In the genomic region with DNA sequence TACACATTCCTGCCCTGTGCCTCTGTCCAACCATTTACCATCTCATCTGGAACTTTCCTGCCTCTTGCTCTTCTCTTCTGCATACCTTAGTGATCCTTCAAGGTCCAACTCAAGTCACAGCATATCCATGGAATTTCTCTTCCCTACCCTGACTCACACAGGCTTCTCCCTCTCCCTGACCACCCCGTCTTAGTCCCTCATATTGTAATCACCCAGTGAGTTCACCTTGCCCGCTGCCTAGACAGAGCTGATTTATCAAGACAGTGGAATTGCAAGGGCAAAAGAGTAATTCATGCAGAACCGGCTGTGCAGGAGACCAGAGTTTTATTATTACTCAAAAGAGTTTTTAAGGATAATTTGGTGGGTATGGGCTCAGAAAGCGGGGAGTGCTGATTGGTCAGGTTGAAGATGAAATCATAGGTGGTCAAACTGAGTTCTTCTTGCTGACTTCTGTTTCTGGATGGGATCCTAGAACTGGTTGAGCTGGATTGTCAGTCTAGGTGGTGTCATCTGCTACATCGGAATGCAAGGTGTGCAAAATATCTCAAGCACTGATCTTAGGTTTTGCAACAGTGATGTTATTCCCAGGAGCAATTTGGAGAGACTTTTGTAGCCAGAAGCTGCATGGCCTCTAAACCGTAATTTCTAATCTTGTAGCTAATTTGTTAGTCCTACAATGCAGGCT, we compare ENCODE assay signal across 16 cellular contexts.
DNase-seq lines count a peak whose midpoint lies in the region; ATAC-seq and TF ChIP-seq lines count a peak whose summit lies in the region.
"Had no signal": no experiment of that assay in that cellular context is flagged by ENCODE, and none has a peak within 500 bp of the region (broad histone marks: within the 10 kb centered on the region; RNA-seq: fewer than 3 reads in every experiment).

No MANE protein-coding gene starts in this region.

- H3K27me3 Mint-ChIP-seq in Caco-2 (ENCODE audit: insufficient read depth, unreplicated experiment) (peaks cover 1% of the 10 kb centered on the region), mesothelial cell of epicardium (ENCODE audit: low read depth) (peaks cover 3% of the 10 kb centered on the region), WTC11 (ENCODE audit: low read depth) (no peaks in the 10 kb centered on the region)
- H3K27me3 Mint-ChIP-seq in activated CD8-positive, alpha-beta memory T cell treated with anti-CD3 and anti-CD28 coated beads, Interleukin-2, amount 10 ng/mL, durations not matched to agents 7 days and 5 days, result peaks cover 55% of the 10 kb centered on the region

- BruUV-seq in Caco-2 (replicated peaks; lab: Mats Ljungman, UMichigan) (no TSS peak), PC-3 (replicated peaks; lab: Mats Ljungman, UMichigan) (no TSS peak)

- H3K4me3 ChIP-seq in Caco-2 (ENCODE audit: low read depth, low read length), result no peak overlapping the region
- no peak overlapping the region for H3K4me3 ChIP-seq in PC-3 (ENCODE audit: low read length)
- no peak overlapping the region for H3K4me3 ChIP-seq in hepatocyte
- H3K4me3 ChIP-seq: A549, K562 had no signal

- CTCF ChIA-PET in Caco-2 (lab: Charles Lee) (no interaction called here), PC-3 (lab: Charles Lee) (no interaction called here), WTC11 (lab: Charles Lee) (interaction anchor here (1.9 to 2.0 kb wide), 2 partner anchors 42 to 50 kb away, joined by 5 to 8 read pairs; no protein-coding TSS in a partner anchor)
- CTCF ChIA-PET in activated CD8-positive, alpha-beta memory T cell treated with anti-CD3 and anti-CD28 coated beads, Interleukin-2, amount 10 ng/mL, durations not matched to agents 7 days and 5 days (lab: Charles Lee), result interaction anchor here (1.0 kb wide), 1 partner anchor 9 kb away, joined by 4 read pairs; no protein-coding TSS in a partner anchor

- H3K4me1 ChIP-seq in Caco-2 (peaks cover 20% of the 10 kb centered on the region), PC-3 (ENCODE audit: insufficient read depth, low read length) (peaks cover 8% of the 10 kb centered on the region; the same call in 1 of the 2 replicates), hepatocyte (ENCODE audit: insufficient read depth) (no peaks in the 10 kb centered on the region)
- H3K4me1 ChIP-seq: A549 had no signal

- no peak overlapping the region for H3K9ac ChIP-seq in PC-3 (ENCODE audit: low read length)

- TF ChIP-seq CTCF in Caco-2 (IDR thresholded peaks at IDR 0.05; ENCODE audit: insufficient read depth in 1 of 2, low read depth in 1 of 2, low read length in 1 of 2, severe bottlenecking in 1 of 2, unreplicated experiment in 1 of 2) (no peak), PC-3 (conservative IDR thresholded peaks at IDR 0.05; ENCODE audit: low read depth, low read length) (no peak), mesothelial cell of epicardium (IDR thresholded peaks at IDR 0.05; ENCODE audit: unreplicated experiment) (no peak), hepatocyte (IDR thresholded peaks at IDR 0.05; ENCODE audit: poor library complexity) (no peak), WTC11 (IDR thresholded peaks at IDR 0.05) (no peak)

- H3K4me1 Mint-ChIP-seq in Caco-2 (ENCODE audit: low read depth, unreplicated experiment) (peaks cover 15% of the 10 kb centered on the region), mesothelial cell of epicardium (peaks cover 19% of the 10 kb centered on the region), WTC11 (peaks cover 31% of the 10 kb centered on the region)
- no peaks in the 10 kb centered on the region for H3K4me1 Mint-ChIP-seq in activated CD8-positive, alpha-beta memory T cell treated with anti-CD3 and anti-CD28 coated beads, Interleukin-2, amount 10 ng/mL, durations not matched to agents 7 days and 5 days

- H3K9me2 ChIP-seq in PC-3 (replicated peaks; ENCODE audit: low read length) (no peaks in the 10 kb centered on the region), hepatocyte (replicated peaks; ENCODE audit: insufficient read depth) (no peaks in the 10 kb centered on the region)

- no peak for ATAC-seq in PC-3
- ATAC-seq in activated CD8-positive, alpha-beta memory T cell treated with anti-CD3 and anti-CD28 coated beads, Interleukin-2, amount 10 ng/mL, durations not matched to agents 7 days and 5 days, result no peak
- no peak for ATAC-seq in WTC11
- ATAC-seq: A549, K562 had no signal

- no peak overlapping the region for H2AFZ ChIP-seq in PC-3 (ENCODE audit: low read length)
- no peak overlapping the region for H2AFZ ChIP-seq in hepatocyte

- H3K27ac ChIP-seq in PC-3 (ENCODE audit: low read length) (no peak overlapping the region), epithelial cell of prostate (peak overlapping the region; percentile 78), hepatocyte (no peak overlapping the region)
- H3K27ac ChIP-seq: A549 had no signal

- H3K36me3 ChIP-seq in Caco-2 (ENCODE audit: control insufficient read depth, insufficient read depth, low read length) (no peaks in the 10 kb centered on the region), PC-3 (ENCODE audit: low read depth, low read length) (no peaks in the 10 kb centered on the region), hepatocyte (replicated peaks; ENCODE audit: insufficient read depth, low read depth) (no peaks in the 10 kb centered on the region)

- POLR2A ChIA-PET in Caco-2 (lab: Charles Lee) (interaction anchor here (0.5 kb wide), 1 partner anchor 26 kb away, joined by 7 read pairs; no protein-coding TSS in a partner anchor), PC-3 (lab: Charles Lee; ENCODE audit: unreplicated experiment) (no interaction called here), WTC11 (lab: Charles Lee) (no interaction called here)

- WGBS in hepatocyte (ENCODE audit: low lambda C conversion rate, missing lambda C conversion rate), result 85% methylated on average over 6 of the region's 6 CpGs

- no peaks in the 10 kb centered on the region for H3K9me3 ChIP-seq in Caco-2
- H3K9me3 ChIP-seq in PC-3 (ENCODE audit: low read length), result no peaks in the 10 kb centered on the region
- no peaks in the 10 kb centered on the region for H3K9me3 ChIP-seq in hepatocyte (ENCODE audit: low read depth)
- H3K9me3 ChIP-seq: A549 had no signal

- DNase-seq in Caco-2 (peak; percentile 54 to 63), PC-3 (peak; percentile 55), epithelial cell of prostate (ENCODE audit: low read depth, low spot score) (peak; percentile 43), mesothelial cell of epicardium (ENCODE audit: low spot score in 2 of 2, unreplicated experiment in 2 of 2) (no peak), hepatocyte (ENCODE audit: low spot score) (no peak), WTC11 (ENCODE audit: low spot score) (no peak)
- no peak for DNase-seq in activated CD4-positive, alpha-beta T cell treated with anti-CD3 and anti-CD28 coated beads, Interleukin-2, amount 50 U/mL, for 48 hours
- no peak for DNase-seq in activated CD8-positive, alpha-beta memory T cell treated with anti-CD3 and anti-CD28 coated beads, Interleukin-2, amount 10 ng/mL, durations not matched to agents 7 days and 5 days
- DNase-seq: Calu3; CD4-positive, alpha-beta memory T cell; NCI-H1105 treated with DMSO at 0.1 percent for 48 hours; NCI-H1694 treated with DMSO at 0.1 percent for 48 hours; NCI-H226; NCI-H524 treated with DMSO at 0.1 percent for 48 hours had no signal

- H3K4me3 Mint-ChIP-seq in Caco-2 (ENCODE audit: unreplicated experiment) (peak overlapping the region; percentile 20), mesothelial cell of epicardium (no peak overlapping the region), WTC11 (no peak overlapping the region)
- no peak overlapping the region for H3K4me3 Mint-ChIP-seq in activated CD8-positive, alpha-beta memory T cell treated with anti-CD3 and anti-CD28 coated beads, Interleukin-2, amount 10 ng/mL, durations not matched to agents 7 days and 5 days
- H3K4me3 Mint-ChIP-seq: CD4-positive, alpha-beta memory T cell had no signal

- no peaks in the 10 kb centered on the region for H3K9me3 Mint-ChIP-seq in Caco-2 (ENCODE audit: unreplicated experiment)
- H3K9me3 Mint-ChIP-seq in mesothelial cell of epicardium, result no peaks in the 10 kb centered on the region
- H3K9me3 Mint-ChIP-seq in activated CD8-positive, alpha-beta memory T cell treated with anti-CD3 and anti-CD28 coated beads, Interleukin-2, amount 10 ng/mL, durations not matched to agents 7 days and 5 days (ENCODE audit: low read depth), result no peaks in the 10 kb centered on the region
- peaks cover 13% of the 10 kb centered on the region for H3K9me3 Mint-ChIP-seq in WTC11

- no peaks in the 10 kb centered on the region for H3K27me3 ChIP-seq in Caco-2 (replicated peaks; ENCODE audit: control insufficient read depth, insufficient read depth, low read length)
- H3K27me3 ChIP-seq in PC-3 (ENCODE audit: low read length), result peaks cover 12% of the 10 kb centered on the region; the same call in 1 of the 2 replicates
- no peaks in the 10 kb centered on the region for H3K27me3 ChIP-seq in hepatocyte

- H4K20me1 ChIP-seq in PC-3 (ENCODE audit: low read length), result no peaks in the 10 kb centered on the region
- H4K20me1 ChIP-seq in hepatocyte (ENCODE audit: insufficient read depth, poor library complexity, severe bottlenecking), result no peaks in the 10 kb centered on the region

- no peak overlapping the region for H3K4me2 ChIP-seq in PC-3 (ENCODE audit: low read length)
- H3K4me2 ChIP-seq in hepatocyte, result no peak overlapping the region
- H3K4me2 ChIP-seq: A549 had no signal

- H3K36me3 Mint-ChIP-seq in Caco-2 (ENCODE audit: insufficient read depth, unreplicated experiment) (no peaks in the 10 kb centered on the region), mesothelial cell of epicardium (no peaks in the 10 kb centered on the region), WTC11 (no peaks in the 10 kb centered on the region)
- no peaks in the 10 kb centered on the region for H3K36me3 Mint-ChIP-seq in activated CD8-positive, alpha-beta memory T cell treated with anti-CD3 and anti-CD28 coated beads, Interleukin-2, amount 10 ng/mL, durations not matched to agents 7 days and 5 days
- H3K36me3 Mint-ChIP-seq: CD4-positive, alpha-beta memory T cell had no signal

- H3K27ac Mint-ChIP-seq in Caco-2 (ENCODE audit: unreplicated experiment) (peak overlapping the region; percentile 4), mesothelial cell of epicardium (peak overlapping the region; percentile 27), WTC11 (no peak overlapping the region)
- no peak overlapping the region for H3K27ac Mint-ChIP-seq in activated CD8-positive, alpha-beta memory T cell treated with anti-CD3 and anti-CD28 coated beads, Interleukin-2, amount 10 ng/mL, durations not matched to agents 7 days and 5 days
- H3K27ac Mint-ChIP-seq: CD4-positive, alpha-beta memory T cell had no signal

- H3K79me2 ChIP-seq in PC-3 (ENCODE audit: low read length) (no peaks in the 10 kb centered on the region), hepatocyte (no peaks in the 10 kb centered on the region)

- intact Hi-C loops in Caco-2 (cut with micrococcal nuclease; ENCODE audit: unreplicated experiment) (no loop called here), PC-3 (cut with micrococcal nuclease) (no loop called here)

- no peaks in the 10 kb centered on the region for H3F3A ChIP-seq in PC-3 (ENCODE audit: low read length, unreplicated experiment)

TF ChIP-seq in WTC11, 78 proteins besides CTCF, POLR2A, EP300 and RAD21 (continues in another document):
- TF ChIP-seq MAX (CRISPR knock-in tag; IDR thresholded peaks at IDR 0.05), result no peak

Comparison
In these comparisons a context has a peak if more than half of its experiments do, and no peak if none do; other contexts are left out.
1. DNase-seq: peak in Caco-2 (2 of 2), PC-3 (single experiment) and epithelial cell of prostate (single experiment); none in mesothelial cell of epicardium (0 of 2), activated CD4-positive, alpha-beta T cell treated with anti-CD3 and anti-CD28 coated beads, Interleukin-2, amount 50 U/mL, for 48 hours (0 of 2), activated CD8-positive, alpha-beta memory T cell treated with anti-CD3 and anti-CD28 coated beads, Interleukin-2, amount 10 ng/mL, durations not matched to agents 7 days and 5 days (single experiment), hepatocyte (single experiment) and WTC11 (single experiment).
2. H3K27ac Mint-ChIP-seq: peak in Caco-2 (single experiment) and mesothelial cell of epicardium (single experiment); none in activated CD8-positive, alpha-beta memory T cell treated with anti-CD3 and anti-CD28 coated beads, Interleukin-2, amount 10 ng/mL, durations not matched to agents 7 days and 5 days (single experiment) and WTC11 (single experiment).
3. CTCF ChIA-PET loops: an anchor here in activated CD8-positive, alpha-beta memory T cell treated with anti-CD3 and anti-CD28 coated beads, Interleukin-2, amount 10 ng/mL, durations not matched to agents 7 days and 5 days (1.0 kb wide) and WTC11 (1.9 to 2.0 kb wide); none called in Caco-2 and PC-3.